9 cellular contexts compared by ENCODE assay signal in genomic region chr19:941292-942132, GRCh38. TPM values are rescaled to one million over a fixed set of nuclear protein-coding genes. Genes with fewer than 3 reads are reported as not detected.
DNase-seq lines count a peak whose midpoint lies in the region; ATAC-seq, FAIRE-seq and TF ChIP-seq lines count a peak whose summit lies in the region.
"Had no signal": no experiment of that assay in that cellular context is flagged by ENCODE, and none has a peak within 500 bp of the region (broad histone marks: within the 10 kb centered on the region; RNA-seq: fewer than 3 reads in every experiment).

No MANE protein-coding gene starts in this region.

- intact Hi-C loops in kidney (cut with DNase I): no loop called here

- no peaks in the 10 kb centered on the region for H3K27me3 ChIP-seq in GM23248 (replicated peaks; ENCODE audit: insufficient read depth)

- no peaks in the 10 kb centered on the region for H3K9me2 ChIP-seq in GM23248 (ENCODE audit: insufficient read depth)

- no peak for DNase-seq in GM19239 (ENCODE audit: insufficient read length, low spot score)
- DNase-seq in activated CD4-positive, alpha-beta memory T cell treated with anti-CD3 and anti-CD28 coated beads, Interleukin-2, amount 10 ng/mL, durations not matched to agents 7 days and 5 days: no peak
- DNase-seq in kidney: peak; percentile 81
- DNase-seq in stimulated activated naive CD8-positive, alpha-beta T cell treated with anti-CD3 and anti-CD28 coated beads, Interleukin-15, Interleukin-2, amounts not matched to agents 100 U/mL and 50 U/mL, for 24 hours: no peak
- no peak for DNase-seq in NCI-H82 (lab: John Stamatoyannopoulos, UW)
- DNase-seq in GM23248: no peak
- DNase-seq in RKO (ENCODE audit: low spot score): no peak
- no peak for DNase-seq in DMS53 (lab: John Stamatoyannopoulos, UW)
- DNase-seq: NCI-H2107 had no signal

- CTCF ChIA-PET in activated CD4-positive, alpha-beta memory T cell treated with anti-CD3 and anti-CD28 coated beads, Interleukin-2, amount 10 ng/mL, durations not matched to agents 7 days and 5 days (lab: Charles Lee): no interaction called here

- peak overlapping the region in 1 of 2 donors; percentile 43 for H3K4me3 ChIP-seq in kidney (ENCODE audit: low read length in 2 of 2)
- no peak overlapping the region for H3K4me3 ChIP-seq in GM23248

- H2AFZ ChIP-seq in GM23248: no peak overlapping the region

- FAIRE-seq in GM19239 (lab: Jason Lieb, UNC) (peak; percentile 31), kidney (lab: Jason Lieb, UNC) (no peak)

- H4K20me1 ChIP-seq in GM23248 (ENCODE audit: insufficient read depth): no peaks in the 10 kb centered on the region

- H3K4me1 ChIP-seq in kidney (ENCODE audit: control insufficient read depth in 1 of 2, insufficient read depth in 1 of 2, low read depth in 1 of 2, low read length in 2 of 2) (peaks cover 9 to 48% of the 10 kb centered on the region in 2 donors), GM23248 (ENCODE audit: insufficient read depth) (no peaks in the 10 kb centered on the region)

- H3K4me1 Mint-ChIP-seq in activated CD4-positive, alpha-beta memory T cell treated with anti-CD3 and anti-CD28 coated beads, Interleukin-2, amount 10 ng/mL, durations not matched to agents 7 days and 5 days: peaks cover 32% of the 10 kb centered on the region

- 93 to 95% methylated on average over 43 to 45 of the region's 45 CpGs for WGBS in GM23248 (ENCODE audit: low coverage in 1 of 2, low lambda C conversion rate in 2 of 2, missing lambda C conversion rate in 2 of 2), 2 experiments

- peak overlapping the region; percentile 69 for H3K4me3 Mint-ChIP-seq in activated CD4-positive, alpha-beta memory T cell treated with anti-CD3 and anti-CD28 coated beads, Interleukin-2, amount 10 ng/mL, durations not matched to agents 7 days and 5 days

- H3K9ac ChIP-seq in kidney (ENCODE audit: low read length in 2 of 2): peak overlapping the region in 1 of 2 donors; percentile 46
- no peak overlapping the region for H3K9ac ChIP-seq in GM23248

- H3K9me3 Mint-ChIP-seq in activated CD4-positive, alpha-beta memory T cell treated with anti-CD3 and anti-CD28 coated beads, Interleukin-2, amount 10 ng/mL, durations not matched to agents 7 days and 5 days: peaks cover 2% of the 10 kb centered on the region

- H3K4me2 ChIP-seq in GM23248 (ENCODE audit: unreplicated experiment): no peak overlapping the region

- H3K9me3 ChIP-seq in kidney (ENCODE audit: control insufficient read depth in 1 of 2, low read length in 2 of 2) (no peaks in the 10 kb centered on the region), GM23248 (ENCODE audit: low read depth) (no peaks in the 10 kb centered on the region)

- no peaks in the 10 kb centered on the region for H3F3A ChIP-seq in GM23248 (ENCODE audit: insufficient read depth)

- TF ChIP-seq CTCF in kidney (IDR thresholded peaks at IDR 0.05; ENCODE audit: borderline replicate concordance, extremely low read depth, insufficient read depth): no peak

- H3K79me2 ChIP-seq in GM23248 (ENCODE audit: insufficient read depth): peaks cover 100% of the 10 kb centered on the region

- H3K27ac ChIP-seq in kidney (ENCODE audit: low read depth in 2 of 2, low read length in 2 of 2): peak overlapping the region; percentile 75 to 78
- no peak overlapping the region for H3K27ac ChIP-seq in GM23248

- H3K36me3 Mint-ChIP-seq in activated CD4-positive, alpha-beta memory T cell treated with anti-CD3 and anti-CD28 coated beads, Interleukin-2, amount 10 ng/mL, durations not matched to agents 7 days and 5 days (ENCODE audit: low read depth): peaks cover 27% of the 10 kb centered on the region

- POLR2A ChIA-PET in activated CD4-positive, alpha-beta memory T cell treated with anti-CD3 and anti-CD28 coated beads, Interleukin-2, amount 10 ng/mL, durations not matched to agents 7 days and 5 days (lab: Charles Lee): interaction anchor here (0.6 kb wide), 1 partner anchor 31 kb away, joined by 3 read pairs; no protein-coding TSS in a partner anchor

- H3K27me3 Mint-ChIP-seq in activated CD4-positive, alpha-beta memory T cell treated with anti-CD3 and anti-CD28 coated beads, Interleukin-2, amount 10 ng/mL, durations not matched to agents 7 days and 5 days: no peaks in the 10 kb centered on the region

- peak; percentile 6 for ATAC-seq in stimulated activated naive CD8-positive, alpha-beta T cell treated with anti-CD3 and anti-CD28 coated beads, Interleukin-15, Interleukin-2, amounts not matched to agents 100 U/mL and 50 U/mL, for 24 hours

- in situ Hi-C loops in GM23248 (cut with MboI): no loop called here

- H3K36me3 ChIP-seq in kidney (ENCODE audit: control insufficient read depth in 1 of 2, insufficient read depth in 2 of 2, low read length in 2 of 2) (no peaks in the 10 kb centered on the region), GM23248 (ENCODE audit: low read depth) (no peaks in the 10 kb centered on the region; the same call in 1 of the 2 replicates)

- no peak overlapping the region for H3K27ac Mint-ChIP-seq in activated CD4-positive, alpha-beta memory T cell treated with anti-CD3 and anti-CD28 coated beads, Interleukin-2, amount 10 ng/mL, durations not matched to agents 7 days and 5 days

RNA-seq across cellular contexts. Expression of gene ARID3A, which starts 15.7 kb away (rescaled TPM):
- total RNA-seq in activated CD4-positive, alpha-beta memory T cell treated with anti-CD3 and anti-CD28 coated beads, Interleukin-2, amount 10 ng/mL, durations not matched to agents 7 days and 5 days: 10 to 100 TPM; 32.4 to 34.0 TPM
- 16.9 TPM for total RNA-seq in kidney
- 5.6 TPM for polyA plus RNA-seq in kidney (ENCODE audit: insufficient read depth, low read depth, low replicate concordance)
- total RNA-seq in GM23248 (2014; rRNA removed; shearing (Covaris generic)): 6.7 and 8.5 TPM in 2 replicates
- 2.4 and 2.8 TPM in 2 replicates for polyA plus RNA-seq in GM23248 (2016; fragmentation: Nextera tagmentation; extraction: Ambion mirVana)

RNA-seq across cellular contexts. Expression of gene KISS1R, which starts 24.4 kb away (rescaled TPM):
- 1 to 10 TPM; 1.8 to 2.3 TPM for total RNA-seq in activated CD4-positive, alpha-beta memory T cell treated with anti-CD3 and anti-CD28 coated beads, Interleukin-2, amount 10 ng/mL, durations not matched to agents 7 days and 5 days
- total RNA-seq in kidney: 0.69 TPM
- polyA plus RNA-seq in kidney (ENCODE audit: insufficient read depth, low read depth, low replicate concordance) (not detected), GM23248 (2016; fragmentation: Nextera tagmentation; extraction: Ambion mirVana) (not detected in 2 replicates)
- not detected in 2 replicates for total RNA-seq in GM23248 (2014; rRNA removed; shearing (Covaris generic))

RNA-seq across cellular contexts. Expression of gene R3HDM4, which starts 28.5 kb away (rescaled TPM):
- 100 to 1,000 TPM; 111 to 116 TPM for total RNA-seq in activated CD4-positive, alpha-beta memory T cell treated with anti-CD3 and anti-CD28 coated beads, Interleukin-2, amount 10 ng/mL, durations not matched to agents 7 days and 5 days
- total RNA-seq in kidney: 71.4 TPM
- polyA plus RNA-seq in kidney (ENCODE audit: insufficient read depth, low read depth, low replicate concordance) (47.4 TPM), GM23248 (2016; fragmentation: Nextera tagmentation; extraction: Ambion mirVana) (52.7 and 58.1 TPM in 2 replicates)
- total RNA-seq in GM23248 (2014; rRNA removed; shearing (Covaris generic)): 41.6 and 50.9 TPM in 2 replicates

RNA-seq across cellular contexts. Expression of gene WDR18, which starts 42.6 kb away (rescaled TPM):
- total RNA-seq in activated CD4-positive, alpha-beta memory T cell treated with anti-CD3 and anti-CD28 coated beads, Interleukin-2, amount 10 ng/mL, durations not matched to agents 7 days and 5 days: 10 to 100 TPM; 42.0 to 44.3 TPM
- 40.3 TPM for total RNA-seq in kidney
- polyA plus RNA-seq in kidney (ENCODE audit: insufficient read depth, low read depth, low replicate concordance) (77.2 TPM), GM23248 (2016; fragmentation: Nextera tagmentation; extraction: Ambion mirVana) (143 and 157 TPM in 2 replicates)
- 63.5 and 83.4 TPM in 2 replicates for total RNA-seq in GM23248 (2014; rRNA removed; shearing (Covaris generic))

RNA-seq across cellular contexts. Expression of gene RNU6-9, which starts 48.2 kb away (rescaled TPM):
- total RNA-seq in activated CD4-positive, alpha-beta memory T cell treated with anti-CD3 and anti-CD28 coated beads, Interleukin-2, amount 10 ng/mL, durations not matched to agents 7 days and 5 days: not detected
- not detected for total RNA-seq in kidney
- polyA plus RNA-seq in kidney (ENCODE audit: insufficient read depth, low read depth, low replicate concordance): not detected
- not detected in 2 replicates for total RNA-seq in GM23248 (2014; rRNA removed; shearing (Covaris generic))
- polyA plus RNA-seq in GM23248 (2016; fragmentation: Nextera tagmentation; extraction: Ambion mirVana): not detected in 2 replicates
